ENCODE assay signal across 8 cellular contexts in genomic region chr9:134065720-134066419, GRCh38. TPM values are rescaled to one million over a fixed set of nuclear protein-coding genes. Genes with fewer than 3 reads are reported as not detected.
A peak's percentile ranks its signal among the peaks of the same experiment; 100 is the strongest.
DNase-seq lines count a peak whose midpoint lies in the region; ATAC-seq and TF ChIP-seq lines count a peak whose summit lies in the region.

No MANE protein-coding gene starts in this region.

- DNase-seq in AG10803 (ENCODE audit: low read depth) (peak; percentile 61), PC-9 (peak; percentile 56 to 68), glomerular visceral epithelial cell (ENCODE audit: extremely low spot score) (peak; percentile 41), sciatic nerve (ENCODE audit: low spot score) (peak; percentile 63), iPS-NIHi7 (ENCODE audit: extremely low spot score) (no peak)
- peak; percentile 30 for DNase-seq in activated effector memory CD4-positive, alpha-beta T cell treated with Interleukin-2 at 50 U/mL for 16 hours

- ATAC-seq in GM21576 (IDR thresholded peaks at IDR 0.05; ENCODE audit: unreplicated experiment) (peak; percentile 28), sciatic nerve (peak; percentile 12), GM19351 (IDR thresholded peaks at IDR 0.05; ENCODE audit: unreplicated experiment) (no peak)

- no peaks in the 10 kb centered on the region for H3K9me2 ChIP-seq in PC-9 (ENCODE audit: insufficient read depth)

- no peak for TF ChIP-seq CTCF in AG10803 (conservative IDR thresholded peaks at IDR 0.05; ENCODE audit: low read length)
- TF ChIP-seq CTCF in PC-9 (conservative IDR thresholded peaks at IDR 0.05), result no peak

- H4K20me1 ChIP-seq in PC-9 (ENCODE audit: insufficient read depth), result peaks cover 54% of the 10 kb centered on the region

- H3K36me3 ChIP-seq in PC-9 (ENCODE audit: low read depth), result no peaks in the 10 kb centered on the region

- 0 out of 2 replicates have a peak overlapping the region, but pooled peaks have one; percentile 10 for H3K27ac ChIP-seq in PC-9

- POLR2A ChIA-PET in PC-9 (lab: Charles Lee; ENCODE audit: unreplicated experiment), result interaction anchor here (0.5 to 0.9 kb wide), 2 partner anchors 22 to 73 kb away, joined by 6 read pairs; no protein-coding TSS in a partner anchor

- H3K4me3 ChIP-seq in AG10803 (ENCODE audit: low read length) (peak overlapping the region; percentile 79), PC-9 (peak overlapping the region; percentile 68)

- no TSS peak for BruUV-seq in PC-9 (replicated peaks; lab: Mats Ljungman, UMichigan)

- H3K4me2 ChIP-seq in PC-9, result peak overlapping the region; percentile 99

- H3K27me3 ChIP-seq in PC-9 (ENCODE audit: insufficient read depth, low read depth), result peaks cover 20% of the 10 kb centered on the region

- H3F3A ChIP-seq in PC-9 (ENCODE audit: insufficient read depth, low read depth), result peaks cover 13% of the 10 kb centered on the region

- CTCF ChIA-PET in PC-9 (lab: Charles Lee), result interaction anchor here (1.1 kb wide), 1 partner anchor 10 kb away, joined by 3 read pairs; no protein-coding TSS in a partner anchor

- H3K4me1 ChIP-seq in PC-9 (replicated peaks; ENCODE audit: insufficient read depth), result peaks cover 13% of the 10 kb centered on the region

- intact Hi-C loops in PC-9 (cut with micrococcal nuclease; ENCODE audit: unreplicated experiment) (loop anchor here (1.0 to 2.0 kb wide), 3 partner anchors 10 to 71 kb away; no protein-coding TSS in a partner anchor), sciatic nerve (cut with DNase I) (loop anchor here (10.0 kb wide), 1 partner anchor 89 kb away; no protein-coding TSS in a partner anchor)

- peak overlapping the region; percentile 53; the same call in 1 of the 2 replicates for H2AFZ ChIP-seq in PC-9

- H3K79me2 ChIP-seq in PC-9 (ENCODE audit: low read depth), result peaks cover 58% of the 10 kb centered on the region

- H3K9me3 ChIP-seq in PC-9 (ENCODE audit: insufficient read depth, low read depth), result no peaks in the 10 kb centered on the region

RNA-seq across cellular contexts. Expression of gene BRD3, which starts 2.0 kb away (rescaled TPM):
- total RNA-seq in PC-9 (2021), result 47.3 and 64.0 TPM in 2 replicates
- 54.4 TPM for total RNA-seq in sciatic nerve

RNA-seq across cellular contexts. Expression of gene BRD3OS, which starts 40.6 kb away (rescaled TPM):
- 23.7 and 26.2 TPM in 2 replicates for total RNA-seq in PC-9 (2021)
- 16.4 TPM for total RNA-seq in sciatic nerve
